Comparison of ENCODE assay signal across 7 cellular contexts in genomic region chr3:50365842-50366220, GRCh38. TPM values are rescaled to one million over a fixed set of nuclear protein-coding genes. Genes with fewer than 3 reads are reported as not detected.
DNase-seq lines count a peak whose midpoint lies in the region; TF ChIP-seq lines count a peak whose summit lies in the region.
"Had no signal": no experiment of that assay in that cellular context is flagged by ENCODE, and none has a peak within 500 bp of the region (broad histone marks: within the 10 kb centered on the region; RNA-seq: fewer than 3 reads in every experiment).

No MANE protein-coding gene starts in this region.

- no peak for TF ChIP-seq EP300 in stomach (IDR thresholded peaks at IDR 0.05)

- peak overlapping the region; percentile 83 for H3K4me3 Mint-ChIP-seq in activated CD4-positive, alpha-beta T cell treated with anti-CD3 and anti-CD28 coated beads, Interleukin-2, amount 10 ng/mL, durations not matched to agents 24 days and 14 days
- H3K4me3 Mint-ChIP-seq in endodermal cell = peak overlapping the region; percentile 61

- intact Hi-C loops in activated CD4-positive, alpha-beta T cell treated with anti-CD3 and anti-CD28 coated beads, Interleukin-2, amount 10 ng/mL, durations not matched to agents 24 days and 14 days (cut with micrococcal nuclease) = loop anchor here (1.0 to 2.0 kb wide), 2 partner anchors 15 to 29 kb away; partner anchors contain the start of genes CYB561D2 and NPRL2
- intact Hi-C loops in stomach (cut with DNase I; ENCODE audit: low total_unique reads) (no loop called here), adrenal gland (cut with DNase I) (no loop called here)

- H3K4me1 ChIP-seq in endodermal cell (ENCODE audit: control insufficient read depth, insufficient read depth, low read length) = peaks cover 2% of the 10 kb centered on the region
- peaks cover 13 to 39% (median 16%) of the 10 kb centered on the region in 4 donors for H3K4me1 ChIP-seq in stomach
- peaks cover 6% of the 10 kb centered on the region in 2 donors for H3K4me1 ChIP-seq in adrenal gland (replicated peaks in 1 of 2)
- H3K4me1 ChIP-seq: A549 had no signal

- H3K27me3 ChIP-seq in endodermal cell (ENCODE audit: control insufficient read depth, insufficient read depth, low read length, poor library complexity, severe bottlenecking) = peaks cover 13% of the 10 kb centered on the region
- no peaks in the 10 kb centered on the region for H3K27me3 ChIP-seq in stomach
- H3K27me3 ChIP-seq in adrenal gland = no peaks in the 10 kb centered on the region

- H3K36me3 Mint-ChIP-seq in activated CD4-positive, alpha-beta T cell treated with anti-CD3 and anti-CD28 coated beads, Interleukin-2, amount 10 ng/mL, durations not matched to agents 24 days and 14 days (ENCODE audit: low read depth) = no peaks in the 10 kb centered on the region
- H3K36me3 Mint-ChIP-seq in endodermal cell (ENCODE audit: low read depth) = no peaks in the 10 kb centered on the region

- H3K4me3 ChIP-seq in endodermal cell (ENCODE audit: low read length) (peak overlapping the region; percentile 84), stomach (peak overlapping the region; percentile 51 to 76 (median 67)), adrenal gland (no peak overlapping the region)
- H3K4me3 ChIP-seq: A549 had no signal

- WGBS in endodermal cell (ENCODE audit: insufficient coverage in 1 of 2, insufficient read length in 1 of 2), 2 experiments = 79 to 100% methylated on average over 2 to 5 of the region's 5 CpGs
- 62 to 82% (median 67%) methylated on average over 5 of the region's 5 CpGs for WGBS in stomach, 5 donors
- 84 to 86% (median 85%) methylated on average over 2 to 5 of the region's 5 CpGs; no CpG with 5 or more reads in 1 of the 4 donors for WGBS in adrenal gland, 4 donors

- H3K27ac ChIP-seq in endodermal cell (ENCODE audit: low read depth, low read length) = no peak overlapping the region
- peak overlapping the region in 4 of 5 donors; percentile 73 to 87 (median 81) for H3K27ac ChIP-seq in stomach
- H3K27ac ChIP-seq in adrenal gland = no peak overlapping the region
- H3K27ac ChIP-seq: A549 had no signal

- H3K4me1 Mint-ChIP-seq in activated CD4-positive, alpha-beta T cell treated with anti-CD3 and anti-CD28 coated beads, Interleukin-2, amount 10 ng/mL, durations not matched to agents 24 days and 14 days = peaks cover 11% of the 10 kb centered on the region
- H3K4me1 Mint-ChIP-seq in endodermal cell = peaks cover 2% of the 10 kb centered on the region

- no peaks in the 10 kb centered on the region for H3K9me3 Mint-ChIP-seq in activated CD4-positive, alpha-beta T cell treated with anti-CD3 and anti-CD28 coated beads, Interleukin-2, amount 10 ng/mL, durations not matched to agents 24 days and 14 days
- H3K9me3 Mint-ChIP-seq in endodermal cell = no peaks in the 10 kb centered on the region

- no peaks in the 10 kb centered on the region for H3K27me3 Mint-ChIP-seq in activated CD4-positive, alpha-beta T cell treated with anti-CD3 and anti-CD28 coated beads, Interleukin-2, amount 10 ng/mL, durations not matched to agents 24 days and 14 days
- peaks cover 11% of the 10 kb centered on the region for H3K27me3 Mint-ChIP-seq in endodermal cell (ENCODE audit: insufficient read depth)

- TF ChIP-seq CTCF in endodermal cell (conservative IDR thresholded peaks at IDR 0.05) = no peak
- TF ChIP-seq CTCF in stomach (IDR thresholded peaks at IDR 0.05) = no peak
- no peak for TF ChIP-seq CTCF in adrenal gland (IDR thresholded peaks at IDR 0.05)

- no peaks in the 10 kb centered on the region for H3K36me3 ChIP-seq in endodermal cell (ENCODE audit: control insufficient read depth, insufficient read depth, low read length)
- no peaks in the 10 kb centered on the region for H3K36me3 ChIP-seq in stomach
- H3K36me3 ChIP-seq in adrenal gland (replicated peaks in 1 of 2) = no peaks in the 10 kb centered on the region

- no peak overlapping the region for H3K9ac ChIP-seq in endodermal cell (ENCODE audit: extremely low read depth, low read length, poor library complexity, severe bottlenecking)

- DNase-seq in activated CD4-positive, alpha-beta T cell treated with anti-CD3 and anti-CD28 coated beads, Interleukin-2, amount 10 ng/mL, durations not matched to agents 24 days and 14 days = no peak
- DNase-seq in activated CD4-positive, alpha-beta T cell treated with anti-CD3 and anti-CD28 coated beads for 4 hours = no peak
- DNase-seq in endodermal cell (no peak), stomach (no peak), COR-L47 (lab: John Stamatoyannopoulos, UW) (no peak), adrenal gland (no peak)

- TF ChIP-seq POLR2A in stomach (IDR thresholded peaks at IDR 0.05) (no peak), adrenal gland (IDR thresholded peaks at IDR 0.05) (no peak)

- peak overlapping the region; percentile 62 for H3K27ac Mint-ChIP-seq in activated CD4-positive, alpha-beta T cell treated with anti-CD3 and anti-CD28 coated beads, Interleukin-2, amount 10 ng/mL, durations not matched to agents 24 days and 14 days
- H3K27ac Mint-ChIP-seq in endodermal cell = no peak overlapping the region

- H3K9me3 ChIP-seq in endodermal cell (ENCODE audit: control insufficient read depth, low read length) = no peaks in the 10 kb centered on the region
- H3K9me3 ChIP-seq in stomach = no peaks in the 10 kb centered on the region
- H3K9me3 ChIP-seq in adrenal gland (replicated peaks in 1 of 3) = no peaks in the 10 kb centered on the region
- H3K9me3 ChIP-seq: A549 had no signal

RNA-seq across cellular contexts. Expression of gene TMEM115, which starts 6.5 kb away (rescaled TPM):
- 20.3 and 20.5 TPM in 2 replicates for total RNA-seq in activated CD4-positive, alpha-beta T cell treated with anti-CD3 and anti-CD28 coated beads, Interleukin-2, amount 10 ng/mL, durations not matched to agents 24 days and 14 days
- total RNA-seq in endodermal cell (10 to 100 TPM; 30.1 to 32.2 TPM), stomach (100 to 1,000 TPM in 1 of 5 donors, 10 to 100 TPM in 4; 25.0 to 128 (median 27.4) TPM), adrenal gland (10 to 100 TPM; 48.9 to 88.5 (median 61.8) TPM)
- 27.7 TPM for polyA plus RNA-seq in endodermal cell (2013, experiment 1 of 2)
- polyA plus RNA-seq in endodermal cell (2013, experiment 2 of 2) = 24.2 TPM
- polyA plus RNA-seq in stomach (10 to 100 TPM; 14.6 to 27.7 (median 14.7) TPM), adrenal gland (10 to 100 TPM; 23.6 to 36.6 (median 34.5) TPM)

RNA-seq across cellular contexts. Expression of gene CYB561D2, which starts 15.2 kb away (rescaled TPM):
- total RNA-seq in activated CD4-positive, alpha-beta T cell treated with anti-CD3 and anti-CD28 coated beads, Interleukin-2, amount 10 ng/mL, durations not matched to agents 24 days and 14 days = 23.9 and 27.0 TPM in 2 replicates
- total RNA-seq in endodermal cell (10 to 100 TPM in 1 of 2 donors, 1 to 10 TPM in 1; 8.5 to 14.6 TPM), stomach (10 to 100 TPM in 2 of 5 donors, 1 to 10 TPM in 2, not detected in 1; 6.1 to 16.3 (median 10.3) TPM), adrenal gland (10 to 100 TPM; 14.0 to 39.9 (median 28.3) TPM)
- polyA plus RNA-seq in endodermal cell (2013, experiment 1 of 2) = 14.7 TPM
- 11.5 TPM for polyA plus RNA-seq in endodermal cell (2013, experiment 2 of 2)
- polyA plus RNA-seq in stomach (10 to 100 TPM; 10.4 to 26.1 (median 17.4) TPM), adrenal gland (10 to 100 TPM; 13.7 to 26.9 (median 16.8) TPM)

RNA-seq across cellular contexts. Expression of gene NPRL2, which starts 15.3 kb away (rescaled TPM):
- total RNA-seq in activated CD4-positive, alpha-beta T cell treated with anti-CD3 and anti-CD28 coated beads, Interleukin-2, amount 10 ng/mL, durations not matched to agents 24 days and 14 days = 38.1 and 43.0 TPM in 2 replicates
- 10 to 100 TPM; 21.8 TPM for total RNA-seq in endodermal cell
- 34.3 TPM for polyA plus RNA-seq in endodermal cell (2013, experiment 1 of 2)
- 30.3 TPM for polyA plus RNA-seq in endodermal cell (2013, experiment 2 of 2)
- 10 to 100 TPM in 3 of 5 donors, 1 to 10 TPM in 2; 4.5 to 75.0 (median 13.0) TPM for total RNA-seq in stomach
- polyA plus RNA-seq in stomach = 10 to 100 TPM; 20.8 to 27.6 (median 27.0) TPM
- 10 to 100 TPM; 16.9 to 33.3 (median 22.6) TPM for total RNA-seq in adrenal gland
- 10 to 100 TPM; 27.5 to 57.9 (median 45.3) TPM for polyA plus RNA-seq in adrenal gland

RNA-seq across cellular contexts. Expression of gene ZMYND10, which starts 20.3 kb away (rescaled TPM):
- total RNA-seq in activated CD4-positive, alpha-beta T cell treated with anti-CD3 and anti-CD28 coated beads, Interleukin-2, amount 10 ng/mL, durations not matched to agents 24 days and 14 days = 1.2 and 1.3 TPM in 2 replicates
- total RNA-seq in endodermal cell (1 to 10 TPM in 1 of 2 donors, under 1 TPM in 1; 0.22 to 1.4 TPM), stomach (10 to 100 TPM in 1 of 5 donors, under 1 TPM in 3, not detected in 1; 0.87 to 61.4 (median 0.91) TPM), adrenal gland (under 1 TPM in 5 of 8 donors, not detected in 3; 0.11 to 0.57 (median 0.34) TPM)
- polyA plus RNA-seq in endodermal cell (2013, experiment 1 of 2) = 4.4 TPM
- 2.6 TPM for polyA plus RNA-seq in endodermal cell (2013, experiment 2 of 2)
- polyA plus RNA-seq in stomach (1 to 10 TPM in 2 of 3 donors, under 1 TPM in 1; 0.87 to 3.7 (median 1.2) TPM), adrenal gland (1 to 10 TPM in 2 of 3 donors, not detected in 1; 1.2 to 1.9 TPM)

RNA-seq across cellular contexts. Expression of gene RASSF1, which starts 25.2 kb away (rescaled TPM):
- total RNA-seq in activated CD4-positive, alpha-beta T cell treated with anti-CD3 and anti-CD28 coated beads, Interleukin-2, amount 10 ng/mL, durations not matched to agents 24 days and 14 days = 68.3 and 68.8 TPM in 2 replicates
- total RNA-seq in endodermal cell (10 to 100 TPM in 1 of 2 donors, 1 to 10 TPM in 1; 9.4 to 17.2 TPM), stomach (10 to 100 TPM; 16.5 to 33.2 (median 22.6) TPM), adrenal gland (10 to 100 TPM; 12.4 to 27.4 (median 14.7) TPM)
- 15.8 TPM for polyA plus RNA-seq in endodermal cell (2013, experiment 1 of 2)
- polyA plus RNA-seq in endodermal cell (2013, experiment 2 of 2) = 15.9 TPM
- polyA plus RNA-seq in stomach (10 to 100 TPM; 27.8 to 37.3 (median 29.6) TPM), adrenal gland (10 to 100 TPM in 2 of 3 donors, 1 to 10 TPM in 1; 9.6 to 26.4 (median 23.5) TPM)

Comparison
In these comparisons a context has a peak if more than half of its experiments do, and no peak if none do; other contexts are left out.
1. H3K27ac ChIP-seq: peak in stomach (4 of 5); none in endodermal cell (single experiment) and adrenal gland (0 of 5).
2. H3K4me3 ChIP-seq: peak in endodermal cell (single experiment) and stomach (4 of 4); none in adrenal gland (0 of 4).